In the genomic region with DNA sequence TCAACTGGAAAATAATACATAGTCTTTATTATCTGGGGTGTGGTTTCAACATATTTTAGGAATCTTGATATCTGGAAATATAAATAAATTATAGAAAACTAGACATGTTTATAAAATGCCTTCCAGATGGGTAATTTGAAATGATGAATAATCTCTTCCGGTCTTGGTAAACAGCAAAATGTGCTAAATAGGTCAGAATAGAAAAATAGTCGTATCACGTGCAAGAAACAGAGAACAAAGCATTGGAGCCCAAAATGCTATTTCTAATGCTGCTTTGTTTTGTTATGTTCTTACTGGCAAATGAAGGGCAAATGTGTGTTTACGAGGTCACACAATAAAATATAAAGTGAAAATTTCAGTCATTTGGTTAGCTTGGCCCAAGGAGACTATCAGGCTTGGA, we compare ENCODE assay signal across 13 cellular contexts.
A peak's percentile ranks its signal among the peaks of the same experiment; 100 is the strongest.
DNase-seq lines count a peak whose midpoint lies in the region; ATAC-seq and TF ChIP-seq lines count a peak whose summit lies in the region.
"Had no signal": no experiment of that assay in that cellular context is flagged by ENCODE, and none has a peak within 500 bp of the region (broad histone marks: within the 10 kb centered on the region; RNA-seq: fewer than 3 reads in every experiment).

No MANE protein-coding gene starts in this region.

- peak overlapping the region; percentile 92 for H3K27ac ChIP-seq in SK-N-MC
- peak overlapping the region in 15 of 21 experiments; percentile 8 to 85 (median 53) for H3K27ac ChIP-seq in skin epidermis

- no peak overlapping the region for H3K9ac ChIP-seq in SK-N-MC (ENCODE audit: insufficient read length)

- no peak for TF ChIP-seq CTCF in fibroblast of pulmonary artery (IDR thresholded peaks at IDR 0.05; ENCODE audit: low read length, missing control alignments)

- H3K4me3 ChIP-seq in SK-N-MC: peak overlapping the region; percentile 24; the same call in 1 of the 2 replicates
- H3K4me3 ChIP-seq in fibroblast of pulmonary artery (replicated peaks; ENCODE audit: low read depth, low read length): no peak overlapping the region
- H3K4me3 ChIP-seq in skin epidermis: no peak overlapping the region

- no peak for ATAC-seq in GM21515 (IDR thresholded peaks at IDR 0.05; ENCODE audit: unreplicated experiment)
- ATAC-seq: naive thymus-derived CD8-positive, alpha-beta T cell; sciatic nerve; stimulated activated naive CD8-positive, alpha-beta T cell treated with anti-CD3 and anti-CD28 coated beads, Interleukin-15, amount 100 ng/mL, for 72 hours; WTC11 had no signal

- intact Hi-C loops in head of caudate nucleus (cut with DNase I): no loop called here

- H3K36me3 ChIP-seq in SK-N-MC (ENCODE audit: insufficient read depth, low read length): no peaks in the 10 kb centered on the region

- H3K9me3 ChIP-seq in SK-N-MC (ENCODE audit: low read depth, low read length): no peaks in the 10 kb centered on the region

- DNase-seq in ELR (ENCODE audit: low read depth) (peak; percentile 63), SK-N-MC (ENCODE audit: low read depth, low spot score) (no peak), fibroblast of pulmonary artery (ENCODE audit: low read depth) (peak; percentile 49), LoVo (ENCODE audit: low spot score) (no peak), NCI-H146 (lab: John Stamatoyannopoulos, UW) (no peak), head of caudate nucleus (no peak)
- DNase-seq: activated naive CD4-positive, alpha-beta T cell treated with anti-CD3 and anti-CD28 coated beads, Interleukin-2, amount 10 ng/mL, durations not matched to agents 7 days and 5 days; naive thymus-derived CD8-positive, alpha-beta T cell; stimulated activated naive CD8-positive, alpha-beta T cell treated with anti-CD3 and anti-CD28 coated beads, Interleukin-15, amount 100 ng/mL, for 72 hours had no signal

Comparison
In these comparisons a context has a peak if more than half of its experiments do, and no peak if none do; other contexts are left out.
1. DNase-seq: peak in ELR (single experiment) and fibroblast of pulmonary artery (single experiment); none in SK-N-MC (single experiment), LoVo (single experiment), NCI-H146 (single experiment) and head of caudate nucleus (0 of 42).